28 cellular contexts compared by ENCODE assay signal in the genomic region with DNA sequence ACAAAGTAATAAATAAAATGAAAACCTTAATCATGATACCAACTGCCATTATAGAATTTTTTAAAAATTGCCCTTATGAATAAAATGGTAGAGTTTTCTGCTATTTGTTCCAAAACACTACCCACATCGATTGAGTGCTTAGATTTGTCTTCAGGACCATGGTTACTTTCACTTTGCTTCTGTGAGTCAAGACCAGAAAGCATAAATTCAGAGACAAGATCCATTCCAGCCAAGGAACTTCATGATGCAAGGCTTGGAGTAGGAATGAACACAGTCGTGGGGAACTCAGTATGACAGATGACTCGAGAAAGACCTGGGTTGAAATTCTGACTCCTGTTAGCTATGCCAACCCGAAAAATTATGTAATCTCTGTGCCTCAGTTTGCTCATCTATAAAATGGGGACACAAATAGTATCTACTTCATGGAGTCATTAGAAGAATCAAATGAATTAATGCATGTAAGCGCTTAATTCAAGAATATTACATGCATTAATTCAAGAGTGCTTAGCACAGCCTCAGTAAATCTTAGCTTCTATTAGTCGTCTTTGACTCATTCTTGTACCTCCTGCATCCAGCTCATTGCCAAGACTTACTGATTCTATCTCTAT.
DNase-seq lines count a peak whose midpoint lies in the region; ATAC-seq, FAIRE-seq and TF ChIP-seq lines count a peak whose summit lies in the region.
"Had no signal": no experiment of that assay in that cellular context is flagged by ENCODE, and none has a peak within 500 bp of the region (broad histone marks: within the 10 kb centered on the region; RNA-seq: fewer than 3 reads in every experiment).

No MANE protein-coding gene starts in this region.

- no peak for TF ChIP-seq RAD21 in SK-N-SH (IDR thresholded peaks at IDR 0.05; ENCODE audit: low read length)
- TF ChIP-seq RAD21 in K562 (CRISPR knock-in tag; conservative IDR thresholded peaks at IDR 0.05 in 1 of 2, IDR thresholded peaks at IDR 0.05 in 1 of 2), result no peak

- in situ Hi-C loops in K562 (cut with MboI), result no loop called here

- BruUV-seq in K562 (replicated peaks; lab: Mats Ljungman, UMichigan), result no TSS peak

- H3K9me2 ChIP-seq in SK-N-SH (no peaks in the 10 kb centered on the region), MM.1S (replicated peaks; ENCODE audit: insufficient read depth, low read length) (no peaks in the 10 kb centered on the region)

- ATAC-seq in SK-N-SH treated with all-trans-retinoic acid at 6 μM for 48 hours (no peak), K562 (no peak), HG02840 (IDR thresholded peaks at IDR 0.05; ENCODE audit: low FRiP score, unreplicated experiment) (no peak), HG03025 (IDR thresholded peaks at IDR 0.05; ENCODE audit: low FRiP score, unreplicated experiment) (no peak)
- ATAC-seq: activated CD4-positive, alpha-beta T cell treated with anti-CD3 and anti-CD28 coated beads for 36 hours had no signal

- no peaks in the 10 kb centered on the region for H3K9me1 ChIP-seq in K562 (ENCODE audit: control insufficient read depth, insufficient read depth, low read length)

- H4K20me1 ChIP-seq in SK-N-SH (ENCODE audit: insufficient read depth), result no peaks in the 10 kb centered on the region
- no peaks in the 10 kb centered on the region for H4K20me1 ChIP-seq in MM.1S (ENCODE audit: insufficient read depth, low read length)
- H4K20me1 ChIP-seq in K562 (replicated peaks; ENCODE audit: control insufficient read depth, insufficient read depth, low read length), result no peaks in the 10 kb centered on the region
- no peaks in the 10 kb centered on the region for H4K20me1 ChIP-seq in smooth muscle cell (ENCODE audit: low read depth)

- intact Hi-C loops in K562 (cut with micrococcal nuclease), result no loop called here

- POLR2A ChIA-PET in SK-N-SH (lab: Yijun Ruan, JAX), result interaction anchor here (0.6 kb wide), 1 partner anchor 662 kb away, joined by 4 read pairs; no protein-coding TSS in a partner anchor
- POLR2A ChIA-PET in K562 (lab: Yijun Ruan, JAX), result no interaction called here

- H3K27ac ChIP-seq in SK-N-SH (ENCODE audit: low read depth in 2 of 2, low read length in 1 of 2) (no peak overlapping the region), MM.1S (ENCODE audit: low read length) (peak overlapping the region; percentile 16; the same call in 1 of the 2 replicates), K562 (ENCODE audit: extremely low read depth, low read depth, low read length) (no peak overlapping the region), smooth muscle cell (ENCODE audit: low read depth) (peak overlapping the region; percentile 4)
- H3K27ac ChIP-seq: 22Rv1, dorsolateral prefrontal cortex, left ventricle myocardium inferior, neutrophil, prostate gland had no signal

- TF ChIP-seq EP300 in SK-N-SH (IDR thresholded peaks at IDR 0.05; ENCODE audit: borderline replicate concordance in 1 of 2, low read depth in 1 of 2, low read length in 1 of 2), result no peak
- no peak for TF ChIP-seq EP300 in K562 (IDR thresholded peaks at IDR 0.05; ENCODE audit: low read length)

- H3K79me2 ChIP-seq in SK-N-SH (ENCODE audit: insufficient read depth), result no peaks in the 10 kb centered on the region
- H3K79me2 ChIP-seq in MM.1S (ENCODE audit: low read length), result no peaks in the 10 kb centered on the region
- H3K79me2 ChIP-seq in K562 (ENCODE audit: control insufficient read depth, insufficient read depth, low read length), result no peaks in the 10 kb centered on the region
- no peaks in the 10 kb centered on the region for H3K79me2 ChIP-seq in smooth muscle cell (ENCODE audit: low read depth)

- H3K9ac ChIP-seq in SK-N-SH (no peak overlapping the region), MM.1S (ENCODE audit: low read length) (peak overlapping the region; percentile 46; the same call in 1 of the 2 replicates), K562 (ENCODE audit: insufficient read depth in 1 of 2, low read depth in 2 of 2, low read length in 2 of 2) (no peak overlapping the region), smooth muscle cell (ENCODE audit: low read depth) (no peak overlapping the region)

- no peak for TF ChIP-seq CTCF in SK-N-SH (IDR thresholded peaks at IDR 0.05)
- no peak for TF ChIP-seq CTCF in MM.1S (IDR thresholded peaks at IDR 0.05; ENCODE audit: low read length)
- TF ChIP-seq CTCF in K562 (IDR thresholded peaks at IDR 0.05 in 2 of 3, conservative IDR thresholded peaks at IDR 0.05 in 1 of 3; ENCODE audit: insufficient read depth in 2 of 3, low read depth in 1 of 3, low read length in 3 of 3), result no peak
- TF ChIP-seq CTCF in smooth muscle cell (IDR thresholded peaks at IDR 0.05; ENCODE audit: borderline replicate concordance, insufficient read depth, poor library complexity, severe bottlenecking), result no peak

- DNase-seq in SK-N-SH (no peak), MM.1S (no peak), K562 (ENCODE audit: extremely low read depth in 1 of 4, low spot score in 3 of 4) (no peak), smooth muscle cell (lab: John Stamatoyannopoulos, UW; ENCODE audit: unreplicated experiment) (no peak), GM19238 (ENCODE audit: insufficient read length, low spot score) (no peak)
- DNase-seq: activated CD4-positive, alpha-beta T cell treated with anti-CD3 and anti-CD28 coated beads for 36 hours; activated gamma-delta T cell; activated naive CD8-positive, alpha-beta T cell treated with anti-CD3 and anti-CD28 coated beads, Interleukin-2, amount 10 ng/mL, durations not matched to agents 7 days and 5 days; CD4-positive, alpha-beta T cell; dorsolateral prefrontal cortex; KG1; left ventricle myocardium inferior; naive B cell; NCI-H1092; NCI-H1694 treated with DMSO at 0.1 percent for 48 hours; NCI-H2171; NCI-H524; RPMI8226; stimulated activated naive CD4-positive, alpha-beta T cell had no signal

- no peak for FAIRE-seq in K562 (lab: Jason Lieb, UNC)
- FAIRE-seq: H54, islet of Langerhans, urothelium cell line had no signal

- H2AFZ ChIP-seq in SK-N-SH (ENCODE audit: low read depth), result no peak overlapping the region
- H2AFZ ChIP-seq in MM.1S (ENCODE audit: low read length), result peak overlapping the region; percentile 78
- peak overlapping the region; percentile 61 for H2AFZ ChIP-seq in K562 (ENCODE audit: low read depth, low read length)
- H2AFZ ChIP-seq in smooth muscle cell (ENCODE audit: low read depth), result peak overlapping the region; percentile 10

- no peaks in the 10 kb centered on the region for H3F3A ChIP-seq in SK-N-SH (replicated peaks; ENCODE audit: insufficient read depth)
- H3F3A ChIP-seq in MM.1S (ENCODE audit: insufficient read depth, low read length), result no peaks in the 10 kb centered on the region
- no peaks in the 10 kb centered on the region for H3F3A ChIP-seq in smooth muscle cell (ENCODE audit: low read depth)

- H3K4me3 ChIP-seq in SK-N-SH (ENCODE audit: low read depth in 2 of 2, low read length in 1 of 2) (no peak overlapping the region), MM.1S (ENCODE audit: low read length) (peak overlapping the region; percentile 58), K562 (no peak overlapping the region), smooth muscle cell (no peak overlapping the region)
- H3K4me3 ChIP-seq: dorsolateral prefrontal cortex, left ventricle myocardium inferior, prostate gland had no signal

- H3K4me2 ChIP-seq in SK-N-SH (peak overlapping the region; percentile 12; the same call in 1 of the 2 replicates), MM.1S (ENCODE audit: low read depth, low read length) (peak overlapping the region; percentile 77), K562 (ENCODE audit: insufficient read depth, low read length) (no peak overlapping the region), smooth muscle cell (no peak overlapping the region)

- H3K36me3 ChIP-seq in SK-N-SH (replicated peaks in 1 of 2; ENCODE audit: control insufficient read depth in 1 of 2, insufficient read depth in 2 of 2, low read length in 1 of 2) (no peaks in the 10 kb centered on the region), MM.1S (replicated peaks; ENCODE audit: insufficient read depth, low read length) (no peaks in the 10 kb centered on the region), K562 (ENCODE audit: control insufficient read depth, insufficient read depth, low read length) (no peaks in the 10 kb centered on the region), smooth muscle cell (ENCODE audit: low read depth) (no peaks in the 10 kb centered on the region)
- H3K36me3 ChIP-seq: left ventricle myocardium inferior, neutrophil, prostate gland had no signal

- WGBS in SK-N-SH (ENCODE audit: low lambda C conversion rate), result 51% methylated on average over 6 of the region's 6 CpGs
- WGBS in K562 (ENCODE audit: insufficient coverage, low coverage, missing lambda C conversion rate), result 40% methylated on average over 6 of the region's 6 CpGs
- WGBS in smooth muscle cell (ENCODE audit: low lambda C conversion rate), result 87% methylated on average over 6 of the region's 6 CpGs

- H3K27me3 ChIP-seq in SK-N-SH (ENCODE audit: insufficient read depth) (no peaks in the 10 kb centered on the region), MM.1S (replicated peaks; ENCODE audit: insufficient read depth, low read length) (no peaks in the 10 kb centered on the region), K562 (ENCODE audit: control insufficient read depth in 2 of 2, insufficient read depth in 2 of 2, low read length in 2 of 2) (no peaks in the 10 kb centered on the region), smooth muscle cell (ENCODE audit: low read depth) (no peaks in the 10 kb centered on the region)
- H3K27me3 ChIP-seq: neutrophil had no signal

- CTCF ChIA-PET in SK-N-SH (lab: Yijun Ruan, JAX), result interaction anchor here (1.2 kb wide), 1 partner anchor 14 kb away, joined by 3 read pairs; no protein-coding TSS in a partner anchor
- CTCF ChIA-PET in K562 (lab: Yijun Ruan, JAX; ENCODE audit: low intra/inter-chr PET ratio), result no interaction called here

- no peaks in the 10 kb centered on the region for H3K9me3 ChIP-seq in SK-N-SH
- H3K9me3 ChIP-seq in MM.1S (replicated peaks; ENCODE audit: insufficient read depth, low read length), result no peaks in the 10 kb centered on the region
- H3K9me3 ChIP-seq in K562 (replicated peaks; ENCODE audit: control insufficient read depth, insufficient read depth, low read depth, low read length), result no peaks in the 10 kb centered on the region
- no peaks in the 10 kb centered on the region for H3K9me3 ChIP-seq in smooth muscle cell (replicated peaks; ENCODE audit: low read depth)
- H3K9me3 ChIP-seq: left ventricle myocardium inferior, neutrophil, prostate gland had no signal

- no peak for TF ChIP-seq POLR2A in K562 (conservative IDR thresholded peaks at IDR 0.05)

- H3K4me1 ChIP-seq in SK-N-SH (ENCODE audit: control insufficient read depth in 1 of 2, insufficient read depth in 2 of 2, low read depth in 1 of 2, low read length in 1 of 2), result no peaks in the 10 kb centered on the region
- 0 out of 2 replicates have a peak, but pooled peaks cover 4% of the 10 kb centered on the region for H3K4me1 ChIP-seq in MM.1S (ENCODE audit: low read length)
- peaks cover 0 to 16% of the 10 kb centered on the region in 2 experiments; a peak in 4 of 5 replicates for H3K4me1 ChIP-seq in K562 (replicated peaks in 1 of 2; ENCODE audit: control insufficient read depth in 2 of 2, insufficient read depth in 2 of 2, low read length in 2 of 2)
- peaks cover 2% of the 10 kb centered on the region for H3K4me1 ChIP-seq in smooth muscle cell (ENCODE audit: low read depth)
- H3K4me1 ChIP-seq: left ventricle myocardium inferior, prostate gland had no signal

TF ChIP-seq in SK-N-SH, 30 proteins besides CTCF, POLR2A, EP300 and RAD21 (continues in another document):
- TF ChIP-seq RFX5 (IDR thresholded peaks at IDR 0.05; ENCODE audit: low read length), result no peak

TF ChIP-seq in K562, 482 proteins besides CTCF, POLR2A, EP300 and RAD21 (continues in another document):
- TF ChIP-seq POLR2G (IDR thresholded peaks at IDR 0.05; ENCODE audit: low read depth, low read length), result no peak

Comparison
In these comparisons a context has a peak if more than half of its experiments do, and no peak if none do; other contexts are left out.
1. H3K27ac ChIP-seq: peak in MM.1S (single experiment) and smooth muscle cell (single experiment); none in SK-N-SH (0 of 2) and K562 (single experiment).
2. H3K4me2 ChIP-seq: peak in SK-N-SH (single experiment) and MM.1S (single experiment); none in K562 (single experiment) and smooth muscle cell (single experiment).